ENCODE assay signal across 13 cellular contexts in the genomic region with DNA sequence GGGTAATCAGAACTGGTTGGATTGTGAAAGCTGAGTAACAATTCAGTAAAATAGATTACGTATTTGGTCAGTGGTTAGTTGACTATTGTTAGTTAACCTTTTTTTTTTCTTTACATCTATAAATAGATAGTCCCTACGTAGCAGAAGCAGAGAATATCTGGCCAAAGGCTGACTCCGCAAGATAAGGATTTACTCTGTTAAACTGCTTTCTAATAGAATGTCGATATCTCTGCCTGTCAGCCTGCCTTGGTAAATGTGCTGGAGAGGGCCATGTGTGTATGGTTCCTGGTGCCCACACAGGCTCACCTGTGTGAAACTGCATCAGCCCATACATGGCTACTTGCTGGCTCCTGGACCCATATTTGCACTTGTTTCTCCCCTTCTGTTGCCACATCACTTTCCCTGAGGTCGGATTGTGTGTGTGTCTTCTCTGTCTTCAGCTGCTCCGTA.
DNase-seq lines count a peak whose midpoint lies in the region; ATAC-seq and TF ChIP-seq lines count a peak whose summit lies in the region.
"Had no signal": no experiment of that assay in that cellular context is flagged by ENCODE, and none has a peak within 500 bp of the region (broad histone marks: within the 10 kb centered on the region; RNA-seq: fewer than 3 reads in every experiment).

No MANE protein-coding gene starts in this region.

- ATAC-seq in GM19324 (IDR thresholded peaks at IDR 0.05; ENCODE audit: low FRiP score, unreplicated experiment) = no peak
- ATAC-seq: esophagus mucosa had no signal

- peak overlapping the region; percentile 86 for H3K27ac ChIP-seq in brain microvascular endothelial cell
- peak overlapping the region; percentile 62 for H3K27ac ChIP-seq in smooth muscle cell (ENCODE audit: low read depth)

- WGBS in smooth muscle cell (ENCODE audit: low lambda C conversion rate) = 56% methylated on average over 6 of the region's 6 CpGs

- peaks cover 12% of the 10 kb centered on the region for H4K20me1 ChIP-seq in smooth muscle cell (ENCODE audit: low read depth)

- in situ Hi-C loops in brain microvascular endothelial cell (cut with HindIII; ENCODE audit: low pct_ligation_motif_present, low sequenced_read_pairs) = no loop called here

- H3K27me3 ChIP-seq in brain microvascular endothelial cell (replicated peaks) = no peaks in the 10 kb centered on the region
- no peaks in the 10 kb centered on the region for H3K27me3 ChIP-seq in iPS-15b (ENCODE audit: control insufficient read depth, insufficient read depth, low read length)
- H3K27me3 ChIP-seq in smooth muscle cell (ENCODE audit: low read depth) = no peaks in the 10 kb centered on the region

- H3F3A ChIP-seq in smooth muscle cell (ENCODE audit: low read depth) = peaks cover 5% of the 10 kb centered on the region

- H3K4me1 ChIP-seq in iPS-15b (ENCODE audit: control insufficient read depth, insufficient read depth, low read length) (no peaks in the 10 kb centered on the region), smooth muscle cell (ENCODE audit: low read depth) (peaks cover 9% of the 10 kb centered on the region)

- no peaks in the 10 kb centered on the region for H3K9me3 ChIP-seq in iPS-15b (ENCODE audit: control insufficient read depth, insufficient read depth, low read length)
- H3K9me3 ChIP-seq in smooth muscle cell (replicated peaks; ENCODE audit: low read depth) = no peaks in the 10 kb centered on the region

- no peak overlapping the region for H3K4me3 ChIP-seq in brain microvascular endothelial cell (ENCODE audit: low read depth, low read length)
- no peak overlapping the region for H3K4me3 ChIP-seq in iPS-15b (ENCODE audit: low read depth, low read length)
- H3K4me3 ChIP-seq in smooth muscle cell = no peak overlapping the region

- peaks cover 29% of the 10 kb centered on the region for H3K36me3 ChIP-seq in brain microvascular endothelial cell (replicated peaks)
- no peaks in the 10 kb centered on the region for H3K36me3 ChIP-seq in iPS-15b (ENCODE audit: control insufficient read depth, insufficient read depth, low read length)
- H3K36me3 ChIP-seq in smooth muscle cell (ENCODE audit: low read depth) = peaks cover 5% of the 10 kb centered on the region

- TF ChIP-seq CTCF in brain microvascular endothelial cell (IDR thresholded peaks at IDR 0.05; ENCODE audit: low read depth, low read length, missing control alignments) = no peak
- no peak for TF ChIP-seq CTCF in smooth muscle cell (IDR thresholded peaks at IDR 0.05; ENCODE audit: borderline replicate concordance, insufficient read depth, poor library complexity, severe bottlenecking)

- peak overlapping the region; percentile 9 for H3K9ac ChIP-seq in iPS-15b (ENCODE audit: low read depth, low read length)
- H3K9ac ChIP-seq in smooth muscle cell (ENCODE audit: low read depth) = no peak overlapping the region

- H3K4me2 ChIP-seq in smooth muscle cell = peak overlapping the region; percentile 50

- no peak overlapping the region for H2AFZ ChIP-seq in smooth muscle cell (ENCODE audit: low read depth)

- DNase-seq in HUDEP-2 (lab: John Stamatoyannopoulos, UW; ENCODE audit: unreplicated experiment in 76 of 76) = peak in 71 of 76 experiments; percentile 5 to 82 (median 50)
- peak; percentile 58 for DNase-seq in brain microvascular endothelial cell
- no peak for DNase-seq in smooth muscle cell (lab: John Stamatoyannopoulos, UW; ENCODE audit: unreplicated experiment)
- DNase-seq in activated effector memory CD4-positive, alpha-beta T cell treated with Interleukin-2 at 50 U/mL for 16 hours = no peak
- no peak for DNase-seq in NCI-H2081 treated with DMSO at 0.1 percent for 48 hours (lab: John Stamatoyannopoulos, UW)
- DNase-seq in NCI-H2171 (lab: John Stamatoyannopoulos, UW) = no peak
- DNase-seq: activated CD8-positive, alpha-beta memory T cell treated with anti-CD3 and anti-CD28 coated beads, Interleukin-2, amount 50 U/mL, for 48 hours; anterior cingulate cortex; NCI-H2081; occipital lobe had no signal

- H3K79me2 ChIP-seq in smooth muscle cell (ENCODE audit: low read depth) = no peaks in the 10 kb centered on the region

Comparison
In these comparisons a context has a peak if more than half of its experiments do, and no peak if none do; other contexts are left out.
1. DNase-seq: peak in HUDEP-2 (71 of 76) and brain microvascular endothelial cell (single experiment); none in smooth muscle cell (single experiment), activated effector memory CD4-positive, alpha-beta T cell treated with Interleukin-2 at 50 U/mL for 16 hours (single experiment), NCI-H2081 treated with DMSO at 0.1 percent for 48 hours (single experiment) and NCI-H2171 (single experiment).